21 cellular contexts compared by ENCODE assay signal in the genomic region with DNA sequence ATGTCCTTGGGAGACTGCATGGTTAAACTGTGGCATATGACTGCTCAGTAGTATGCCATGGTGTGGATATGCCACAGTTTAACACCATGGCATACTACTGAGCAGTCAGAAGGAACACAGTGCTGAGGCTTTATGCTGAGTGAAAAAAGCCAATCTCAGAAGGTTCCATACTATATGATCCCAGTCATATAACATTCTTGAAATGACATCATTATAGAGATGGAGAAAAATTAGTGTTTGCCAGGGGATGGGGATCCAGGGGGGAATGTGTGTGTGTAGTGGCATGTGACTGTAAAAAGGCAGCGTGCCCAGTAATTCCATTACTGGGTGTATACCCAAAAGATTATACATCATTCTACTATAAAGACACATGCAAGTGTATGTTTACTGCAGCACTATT.
A peak's percentile ranks its signal among the peaks of the same experiment; 100 is the strongest.
DNase-seq lines count a peak whose midpoint lies in the region; ATAC-seq lines count a peak whose summit lies in the region.
"Had no signal": no experiment of that assay in that cellular context is flagged by ENCODE, and none has a peak within 500 bp of the region (broad histone marks: within the 10 kb centered on the region; RNA-seq: fewer than 3 reads in every experiment).

No MANE protein-coding gene starts in this region.

- H3K4me3 ChIP-seq in MG63, result no peak overlapping the region
- H3K4me3 ChIP-seq: GM23338, K562 had no signal

- in situ Hi-C loops in G401 (cut with HindIII; ENCODE audit: low sequenced_read_pairs), result no loop called here

- no peaks in the 10 kb centered on the region for H3K36me3 Mint-ChIP-seq in stimulated activated effector memory CD8-positive, alpha-beta T cell treated with anti-CD3 and anti-CD28 coated beads, Interleukin-12 subunit alpha, Interleukin-12 subunit beta, amount 100 ng/mL, for 72 hours
- H3K36me3 Mint-ChIP-seq: CD4-positive, CD25-positive, alpha-beta regulatory T cell; CD8-positive, alpha-beta memory T cell had no signal

- H3K27me3 ChIP-seq in MG63, result no peaks in the 10 kb centered on the region
- H3K27me3 ChIP-seq: BE2C had no signal

- H3K36me3 ChIP-seq in MG63, result no peaks in the 10 kb centered on the region
- H3K36me3 ChIP-seq: BE2C had no signal

- peak; percentile 55 for ATAC-seq in stimulated activated effector memory CD8-positive, alpha-beta T cell treated with anti-CD3 and anti-CD28 coated beads, Interleukin-12 subunit alpha, Interleukin-12 subunit beta, amount 100 ng/mL, for 72 hours
- no peak for ATAC-seq in GM21717 (IDR thresholded peaks at IDR 0.05; ENCODE audit: unreplicated experiment)
- ATAC-seq: GM23338, HCT116, K562 had no signal

- no peaks in the 10 kb centered on the region for H3K9me3 ChIP-seq in MG63
- H3K9me3 ChIP-seq: BE2C had no signal

- H3K27ac Mint-ChIP-seq in stimulated activated effector memory CD8-positive, alpha-beta T cell treated with anti-CD3 and anti-CD28 coated beads, Interleukin-12 subunit alpha, Interleukin-12 subunit beta, amount 100 ng/mL, for 72 hours, result no peak overlapping the region
- H3K27ac Mint-ChIP-seq: CD4-positive, CD25-positive, alpha-beta regulatory T cell; CD8-positive, alpha-beta memory T cell; GM23338 had no signal

- no peak overlapping the region for H3K4me3 Mint-ChIP-seq in stimulated activated effector memory CD8-positive, alpha-beta T cell treated with anti-CD3 and anti-CD28 coated beads, Interleukin-12 subunit alpha, Interleukin-12 subunit beta, amount 100 ng/mL, for 72 hours
- H3K4me3 Mint-ChIP-seq: CD4-positive, CD25-positive, alpha-beta regulatory T cell; CD8-positive, alpha-beta memory T cell; GM23338 had no signal

- peak; percentile 7 for DNase-seq in G401 (ENCODE audit: low spot score)
- peak; percentile 39 for DNase-seq in MG63
- DNase-seq in dedifferentiated amniotic fluid mesenchymal stem cell (ENCODE audit: extremely low spot score), result peak; percentile 49
- no peak for DNase-seq in stimulated activated effector memory CD8-positive, alpha-beta T cell treated with anti-CD3 and anti-CD28 coated beads, Interleukin-12 subunit alpha, Interleukin-12 subunit beta, amount 100 ng/mL, for 72 hours (ENCODE audit: low spot score in 2 of 2)
- no peak for DNase-seq in H4 (ENCODE audit: low spot score)
- DNase-seq: ACHN; BE2C; C1 segment of cervical spinal cord; CD4-positive, CD25-positive, alpha-beta regulatory T cell; CD8-positive, alpha-beta memory T cell; COR-L47; DMS 273 treated with DMSO at 0.1 percent for 48 hours; DMS53; DND-41; EL; H7; IMR-90 had no signal

- H3K4me1 Mint-ChIP-seq in stimulated activated effector memory CD8-positive, alpha-beta T cell treated with anti-CD3 and anti-CD28 coated beads, Interleukin-12 subunit alpha, Interleukin-12 subunit beta, amount 100 ng/mL, for 72 hours, result no peaks in the 10 kb centered on the region
- H3K4me1 Mint-ChIP-seq: CD8-positive, alpha-beta memory T cell had no signal

- H3K9me3 Mint-ChIP-seq in stimulated activated effector memory CD8-positive, alpha-beta T cell treated with anti-CD3 and anti-CD28 coated beads, Interleukin-12 subunit alpha, Interleukin-12 subunit beta, amount 100 ng/mL, for 72 hours, result no peaks in the 10 kb centered on the region
- H3K9me3 Mint-ChIP-seq: GM23338 had no signal

Comparison
In these comparisons a context has a peak if more than half of its experiments do, and no peak if none do; other contexts are left out.
1. DNase-seq: peak in G401 (single experiment), MG63 (single experiment) and dedifferentiated amniotic fluid mesenchymal stem cell (single experiment); none in stimulated activated effector memory CD8-positive, alpha-beta T cell treated with anti-CD3 and anti-CD28 coated beads, Interleukin-12 subunit alpha, Interleukin-12 subunit beta, amount 100 ng/mL, for 72 hours (0 of 2) and H4 (single experiment).